In the genomic region with DNA sequence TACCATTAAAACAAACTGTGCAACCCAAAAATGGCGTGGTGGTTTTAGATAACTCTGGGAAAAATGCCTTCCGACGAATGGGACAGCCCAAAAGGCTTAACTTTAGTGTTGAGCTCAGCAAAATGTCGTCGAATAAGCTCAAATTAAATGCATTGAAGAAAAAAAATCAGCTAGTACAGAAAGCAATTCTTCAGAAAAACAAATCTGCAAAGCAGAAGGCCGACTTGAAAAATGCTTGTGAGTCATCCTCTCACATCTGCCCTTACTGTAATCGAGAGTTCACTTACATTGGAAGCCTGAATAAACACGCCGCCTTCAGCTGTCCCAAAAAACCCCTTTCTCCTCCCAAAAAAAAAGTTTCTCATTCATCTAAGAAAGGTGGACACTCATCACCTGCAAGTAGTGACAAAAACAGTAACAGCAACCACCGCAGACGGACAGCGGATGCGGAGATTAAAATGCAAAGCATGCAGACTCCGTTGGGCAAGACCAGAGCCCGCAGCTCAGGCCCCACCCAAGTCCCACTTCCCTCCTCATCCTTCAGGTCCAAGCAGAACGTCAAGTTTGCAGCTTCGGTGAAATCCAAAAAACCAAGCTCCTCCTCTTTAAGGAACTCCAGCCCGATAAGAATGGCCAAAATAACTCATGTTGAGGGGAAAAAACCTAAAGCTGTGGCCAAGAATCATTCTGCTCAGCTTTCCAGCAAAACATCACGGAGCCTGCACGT, we compare ENCODE assay signal across 12 cellular contexts.
A peak's percentile ranks its signal among the peaks of the same experiment; 100 is the strongest.
DNase-seq lines count a peak whose midpoint lies in the region; ATAC-seq, FAIRE-seq and TF ChIP-seq lines count a peak whose summit lies in the region.
"Had no signal": no experiment of that assay in that cellular context is flagged by ENCODE, and none has a peak within 500 bp of the region (broad histone marks: within the 10 kb centered on the region; RNA-seq: fewer than 3 reads in every experiment).

No MANE protein-coding gene starts in this region.

- intact Hi-C loops in Right ventricle myocardium superior (cut with DNase I) (no loop called here), cardiac septum (cut with DNase I) (no loop called here), K562 (cut with micrococcal nuclease) (no loop called here), left lung (cut with DNase I) (no loop called here), uterus (cut with DNase I; ENCODE audit: low total_unique reads) (no loop called here)

- no peak for TF ChIP-seq RAD21 in K562 (CRISPR knock-in tag; conservative IDR thresholded peaks at IDR 0.05 in 1 of 2, IDR thresholded peaks at IDR 0.05 in 1 of 2)

- H3K27ac ChIP-seq in K562 (ENCODE audit: extremely low read depth, low read depth, low read length), result no peak overlapping the region
- H3K27ac ChIP-seq in left lung, result peak overlapping the region; percentile 47 to 61
- peak overlapping the region; percentile 13 to 23 for H3K27ac ChIP-seq in uterus

- no peak overlapping the region for H3K4me2 ChIP-seq in K562 (ENCODE audit: insufficient read depth, low read length)

- CTCF ChIA-PET in K562 (lab: Yijun Ruan, JAX; ENCODE audit: low intra/inter-chr PET ratio), result interaction anchor here (0.7 kb wide), 1 partner anchor 22 kb away, joined by 3 read pairs; no protein-coding TSS in a partner anchor

- H4K20me1 ChIP-seq in K562 (replicated peaks; ENCODE audit: control insufficient read depth, insufficient read depth, low read length), result peaks cover 4% of the 10 kb centered on the region; the same call in 1 of the 2 replicates

- in situ Hi-C loops in K562 (cut with MboI), result no loop called here

- peaks cover 8% of the 10 kb centered on the region; the same call in 1 of the 3 replicates for H3K79me2 ChIP-seq in K562 (ENCODE audit: control insufficient read depth, insufficient read depth, low read length)

- peak; percentile 41 for ATAC-seq in Right ventricle myocardium superior (ENCODE audit: poor library complexity)
- no peak for ATAC-seq in K562
- peak; percentile 65 for ATAC-seq in left lung
- no peak for ATAC-seq in stimulated activated naive CD8-positive, alpha-beta T cell treated with anti-CD3 and anti-CD28 coated beads, Interleukin-15, Interleukin-2, amounts not matched to agents 100 U/mL and 50 U/mL, for 24 hours
- ATAC-seq: left colon had no signal

- H2AFZ ChIP-seq in K562 (ENCODE audit: low read depth, low read length), result no peak overlapping the region

- no peak for TF ChIP-seq POLR2A in K562 (conservative IDR thresholded peaks at IDR 0.05)
- TF ChIP-seq POLR2A in uterus (IDR thresholded peaks at IDR 0.05), result no peak

- peaks cover 87% of the 10 kb centered on the region for H3K36me3 ChIP-seq in K562 (ENCODE audit: control insufficient read depth, insufficient read depth, low read length)
- H3K36me3 ChIP-seq in left lung, result peaks cover 0 to 83% of the 10 kb centered on the region in 2 donors
- H3K36me3 ChIP-seq in uterus, result no peaks in the 10 kb centered on the region
- peaks cover 3% of the 10 kb centered on the region for H3K36me3 ChIP-seq in H7 (replicated peaks; ENCODE audit: control insufficient read depth, insufficient read depth, low read length)

- H3K4me3 ChIP-seq in K562 (no peak overlapping the region), left lung (peak overlapping the region in 1 of 2 donors; percentile 8), uterus (peak overlapping the region in 1 of 2 donors; percentile 5), H7 (ENCODE audit: insufficient read depth, low read depth, low read length) (no peak overlapping the region)

- TF ChIP-seq CTCF in K562 (IDR thresholded peaks at IDR 0.05 in 2 of 3, conservative IDR thresholded peaks at IDR 0.05 in 1 of 3; ENCODE audit: insufficient read depth in 2 of 3, low read depth in 1 of 3, low read length in 3 of 3) (no peak), left lung (IDR thresholded peaks at IDR 0.05) (no peak), uterus (IDR thresholded peaks at IDR 0.05) (no peak)

- BruUV-seq in K562 (replicated peaks; lab: Mats Ljungman, UMichigan), result no TSS peak

- H3K4me1 ChIP-seq in K562 (replicated peaks in 1 of 2; ENCODE audit: control insufficient read depth in 2 of 2, insufficient read depth in 2 of 2, low read length in 2 of 2) (no peaks in the 10 kb centered on the region), left lung (peaks cover 0 to 37% of the 10 kb centered on the region in 2 donors), uterus (peaks cover 0 to 10% of the 10 kb centered on the region in 2 donors)

- FAIRE-seq in K562 (lab: Jason Lieb, UNC), result no peak
- FAIRE-seq: colon had no signal

- POLR2A ChIA-PET in K562 (lab: Yijun Ruan, JAX), result interaction anchor here (0.5 to 2.5 kb wide), 3 partner anchors 11 to 257 kb away, joined by 3 to 8 read pairs (median 5); no protein-coding TSS in a partner anchor

- H3K9me1 ChIP-seq in K562 (ENCODE audit: control insufficient read depth, insufficient read depth, low read length), result peaks cover 5% of the 10 kb centered on the region

- 93% methylated on average over 20 of the region's 20 CpGs for WGBS in K562 (ENCODE audit: insufficient coverage, low coverage, missing lambda C conversion rate)

- no peaks in the 10 kb centered on the region for H3K27me3 ChIP-seq in K562 (ENCODE audit: control insufficient read depth in 2 of 2, insufficient read depth in 2 of 2, low read length in 2 of 2)
- H3K27me3 ChIP-seq in left lung, result no peaks in the 10 kb centered on the region
- H3K27me3 ChIP-seq in uterus, result no peaks in the 10 kb centered on the region
- H3K27me3 ChIP-seq in H7 (ENCODE audit: control insufficient read depth, insufficient read depth, low read length), result no peaks in the 10 kb centered on the region

- DNase-seq in Right ventricle myocardium superior (no peak), cardiac septum (ENCODE audit: low spot score) (no peak), K562 (ENCODE audit: extremely low read depth in 1 of 4, low spot score in 3 of 4) (no peak), left lung (peak in 1 of 2 donors; percentile 68), uterus (no peak), SW480 (ENCODE audit: low spot score) (no peak), H7 (no peak)
- DNase-seq in stimulated activated naive CD8-positive, alpha-beta T cell treated with anti-CD3 and anti-CD28 coated beads, Interleukin-15, Interleukin-2, amounts not matched to agents 100 U/mL and 50 U/mL, for 24 hours, result no peak
- DNase-seq: left colon; NCI-H69; stimulated activated CD4-positive, alpha-beta T cell treated with anti-CD3 and anti-CD28 coated beads, Interleukin-1b, Interleukin-23, amount 100 ng/mL, for 48 hours had no signal

- no peak for TF ChIP-seq EP300 in K562 (IDR thresholded peaks at IDR 0.05; ENCODE audit: low read length)

- H3K9me3 ChIP-seq in K562 (replicated peaks; ENCODE audit: control insufficient read depth, insufficient read depth, low read depth, low read length), result no peaks in the 10 kb centered on the region
- no peaks in the 10 kb centered on the region for H3K9me3 ChIP-seq in left lung
- no peaks in the 10 kb centered on the region for H3K9me3 ChIP-seq in uterus

- no peak overlapping the region for H3K9ac ChIP-seq in K562 (ENCODE audit: insufficient read depth in 1 of 2, low read depth in 2 of 2, low read length in 2 of 2)

TF ChIP-seq in K562, 482 proteins besides CTCF, POLR2A, EP300 and RAD21:
- no peak for TF ChIP-seq ZNF354B (CRISPR knock-in tag; IDR thresholded peaks at IDR 0.05)
- TF ChIP-seq MYBL2 (IDR thresholded peaks at IDR 0.05; ENCODE audit: low read depth), result no peak
- TF ChIP-seq MYBL2 (CRISPR knock-in tag; IDR thresholded peaks at IDR 0.05; ENCODE audit: borderline replicate concordance), result no peak
- TF ChIP-seq U2AF1 (optimal IDR thresholded peaks at IDR 0.05; ENCODE audit: low read depth, low read length), result no peak
- no peak for TF ChIP-seq FIP1L1 (IDR thresholded peaks at IDR 0.05; ENCODE audit: low read depth, low read length, poor library complexity, severe bottlenecking)
- TF ChIP-seq ZNF316 (IDR thresholded peaks at IDR 0.05), result peak; percentile 44
- TF ChIP-seq HNRNPUL1 (IDR thresholded peaks at IDR 0.05; ENCODE audit: low read length), result no peak
- no peak for TF ChIP-seq ZNF445 (CRISPR knock-in tag; IDR thresholded peaks at IDR 0.05; ENCODE audit: low read depth)
- no peak for TF ChIP-seq PML (IDR thresholded peaks at IDR 0.05; ENCODE audit: low read length)
- TF ChIP-seq, protein P1, sequence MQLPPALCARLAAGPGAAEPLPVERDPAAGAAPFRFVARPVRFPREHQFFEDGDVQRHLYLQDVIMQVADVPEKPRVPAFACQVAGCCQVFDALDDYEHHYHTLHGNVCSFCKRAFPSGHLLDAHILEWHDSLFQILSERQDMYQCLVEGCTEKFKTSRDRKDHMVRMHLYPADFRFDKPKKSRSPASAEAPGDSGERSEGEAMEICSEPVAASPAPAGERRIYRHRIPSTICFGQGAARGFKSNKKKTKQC (CRISPR knock-in tag; IDR thresholded peaks at IDR 0.05), result no peak
TF ChIP-seq in K562: peak in this region for 1.

Comparison
In these comparisons a context has a peak if more than half of its experiments do, and no peak if none do; other contexts are left out.
1. ATAC-seq: peak in Right ventricle myocardium superior (single experiment) and left lung (single experiment); none in K562 (single experiment) and stimulated activated naive CD8-positive, alpha-beta T cell treated with anti-CD3 and anti-CD28 coated beads, Interleukin-15, Interleukin-2, amounts not matched to agents 100 U/mL and 50 U/mL, for 24 hours (single experiment).